Comparison of ENCODE assay signal across 8 cellular contexts in the genomic region with DNA sequence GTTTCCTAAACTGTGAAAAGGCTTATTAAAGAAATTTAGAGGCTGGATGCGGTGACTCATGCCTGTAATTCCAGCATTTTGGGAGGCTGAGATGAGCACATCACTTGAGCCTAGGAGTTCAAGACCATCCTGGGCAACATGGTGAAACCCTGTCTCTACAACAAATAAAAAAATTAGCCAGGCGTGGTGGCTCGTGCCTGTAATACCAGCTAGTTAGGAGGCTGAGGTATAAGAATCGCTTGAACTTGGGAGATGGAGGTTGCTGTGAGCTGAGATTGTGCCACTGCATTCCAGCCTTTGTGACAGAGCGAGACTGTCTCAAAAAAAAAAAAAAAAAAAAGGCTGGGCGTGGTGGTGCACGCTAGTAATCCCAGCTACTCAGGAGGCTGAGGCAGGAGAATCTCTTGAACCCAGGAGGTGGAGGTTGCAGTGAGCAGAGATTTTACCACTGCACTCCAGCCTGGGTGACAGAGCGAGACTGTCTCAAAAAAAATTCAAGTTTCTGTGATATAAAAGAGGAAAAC. TPM values are rescaled to one million over a fixed set of nuclear protein-coding genes. Genes with fewer than 3 reads are reported as not detected.
A peak's percentile ranks its signal among the peaks of the same experiment; 100 is the strongest.
DNase-seq lines count a peak whose midpoint lies in the region; ATAC-seq and TF ChIP-seq lines count a peak whose summit lies in the region.
"Not testable (repeated sequence)": the region's sequence is repeated elsewhere in the genome, so short reads cannot be mapped to it uniquely, and the experiment has no call there.

No MANE protein-coding gene starts in this region.

- not testable (repeated sequence) for H3K9me3 ChIP-seq in BLaER1 treated with 17β-estradiol and CSF1 and Interleukin-3, amounts not matched to agents 10 nM and 100 nM (replicated peaks in 1 of 11); MG63; trophoblast cell (ENCODE audit: insufficient read depth, low read depth, low read length)

- peak overlapping the region in 9 of 11 experiments; percentile 0 to 61 (median 33); a peak in 14 of 22 replicates for H3K4me2 ChIP-seq in BLaER1 treated with 17β-estradiol and CSF1 and Interleukin-3, amounts not matched to agents 10 nM and 100 nM
- not testable (repeated sequence) for H3K4me2 ChIP-seq in GM23338; trophoblast cell (ENCODE audit: low read length)

- TF ChIP-seq CTCF in GM23338 (conservative IDR thresholded peaks at IDR 0.05; ENCODE audit: low read depth in 2 of 2); brain (conservative IDR thresholded peaks at IDR 0.05): not testable (repeated sequence)

- DNase-seq in GM23338 (ENCODE audit: low spot score); epithelial cell of prostate (ENCODE audit: low read depth, low spot score): not testable (repeated sequence)
- DNase-seq in MG63 (peak; percentile 3), kidney tubule cell (ENCODE audit: low spot score) (peak; percentile 13), trophoblast cell (peak; percentile 87 to 91)

- H3K9me2 ChIP-seq in GM23338 (ENCODE audit: insufficient read depth), result not testable (repeated sequence)

- not testable (repeated sequence) for H3K14ac ChIP-seq in trophoblast cell (ENCODE audit: low read length)

- not testable (repeated sequence) for H3K27me3 Mint-ChIP-seq in GM23338 (ENCODE audit: insufficient read depth, low read depth, poor library complexity); brain

- not testable (repeated sequence) for H3K9me3 Mint-ChIP-seq in GM23338, brain

- H3K18ac ChIP-seq in trophoblast cell (ENCODE audit: low read length), result not testable (repeated sequence)

- H3K27ac Mint-ChIP-seq in GM23338, brain: not testable (repeated sequence)

- H3K4me3 Mint-ChIP-seq in GM23338, result not testable (repeated sequence)
- H3K4me3 Mint-ChIP-seq in brain, result peak overlapping the region in 3 of 5 experiments; percentile 43 to 49 (median 49)

- H2AK5ac ChIP-seq in trophoblast cell (ENCODE audit: low read length), result not testable (repeated sequence)

- H3K27ac ChIP-seq in BLaER1 treated with 17β-estradiol and CSF1 and Interleukin-3, amounts not matched to agents 10 nM and 100 nM, result not testable (repeated sequence)
- H3K27ac ChIP-seq in GM23338 (ENCODE audit: low read depth), result 0 out of 2 replicates have a peak overlapping the region, but pooled peaks have one; percentile 13
- peak overlapping the region; percentile 20 for H3K27ac ChIP-seq in epithelial cell of prostate
- H3K27ac ChIP-seq in trophoblast cell (ENCODE audit: low read depth, low read length), result peak overlapping the region; percentile 10

- peaks cover 44 to 98% (median 67%) of the 10 kb centered on the region in 10 experiments; a peak in 19 of 20 replicates for H3K4me1 ChIP-seq in BLaER1 treated with 17β-estradiol and CSF1 and Interleukin-3, amounts not matched to agents 10 nM and 100 nM
- H3K4me1 ChIP-seq in GM23338 (ENCODE audit: insufficient read depth), result peaks cover 58% of the 10 kb centered on the region
- H3K4me1 ChIP-seq in trophoblast cell (ENCODE audit: control insufficient read depth in 1 of 2, insufficient read depth in 2 of 2, low read length in 2 of 2), result not testable (repeated sequence)

- H4K12ac ChIP-seq in trophoblast cell (ENCODE audit: low read depth, low read length), result not testable (repeated sequence)

- H3K4ac ChIP-seq in trophoblast cell (ENCODE audit: low read depth, low read length), result peak overlapping the region; percentile 98

- H3K36me3 Mint-ChIP-seq in GM23338 (ENCODE audit: low read depth) (peaks cover 64% of the 10 kb centered on the region), brain (peaks cover 73% of the 10 kb centered on the region)

- H2BK5ac ChIP-seq in trophoblast cell (ENCODE audit: low read depth, low read length, poor library complexity), result not testable (repeated sequence)

- H2BK120ac ChIP-seq in trophoblast cell (ENCODE audit: insufficient read depth, low read length, poor library complexity), result not testable (repeated sequence)

- not testable (repeated sequence) for H4K8ac ChIP-seq in trophoblast cell (ENCODE audit: low read depth, low read length)

- peaks cover 78 to 100% (median 100%) of the 10 kb centered on the region in 11 experiments for H3K36me3 ChIP-seq in BLaER1 treated with 17β-estradiol and CSF1 and Interleukin-3, amounts not matched to agents 10 nM and 100 nM
- peaks cover 23% of the 10 kb centered on the region for H3K36me3 ChIP-seq in GM23338 (ENCODE audit: insufficient read depth)
- peaks cover 71% of the 10 kb centered on the region for H3K36me3 ChIP-seq in MG63
- peaks cover 26 to 28% of the 10 kb centered on the region in 2 experiments for H3K36me3 ChIP-seq in trophoblast cell (ENCODE audit: control insufficient read depth in 1 of 2, insufficient read depth in 2 of 2, low read length in 2 of 2)

- peaks cover 99 to 100% (median 100%) of the 10 kb centered on the region in 11 experiments for H4K20me1 ChIP-seq in BLaER1 treated with 17β-estradiol and CSF1 and Interleukin-3, amounts not matched to agents 10 nM and 100 nM
- H4K20me1 ChIP-seq in GM23338 (replicated peaks; ENCODE audit: insufficient read depth), result peaks cover 86% of the 10 kb centered on the region

- not testable (repeated sequence) for H3K79me1 ChIP-seq in trophoblast cell (ENCODE audit: low read length)

- not testable (repeated sequence) for H3K4me3 ChIP-seq in BLaER1 treated with 17β-estradiol and CSF1 and Interleukin-3, amounts not matched to agents 10 nM and 100 nM; GM23338; MG63; trophoblast cell (ENCODE audit: low read depth, low read length)

- no CpG with 5 or more reads among the region's 8 CpGs for WGBS in trophoblast cell (ENCODE audit: extremely low coverage, insufficient coverage, insufficient read length)

- H3K79me2 ChIP-seq in GM23338 (replicated peaks; ENCODE audit: insufficient read depth) (peaks cover 100% of the 10 kb centered on the region), trophoblast cell (ENCODE audit: control insufficient read depth, insufficient read depth, low read length, poor library complexity) (peaks cover 15% of the 10 kb centered on the region)

- H2AFZ ChIP-seq in GM23338; trophoblast cell (ENCODE audit: insufficient read depth, low read length, poor library complexity): not testable (repeated sequence)

- not testable (repeated sequence) for H3K23ac ChIP-seq in trophoblast cell (ENCODE audit: low read length)

- H3F3A ChIP-seq in GM23338 (replicated peaks; ENCODE audit: low read depth), result peaks cover 20% of the 10 kb centered on the region; the same call in 1 of the 2 replicates

- not testable (repeated sequence) for H3K27me3 ChIP-seq in BLaER1 treated with 17β-estradiol and CSF1 and Interleukin-3, amounts not matched to agents 10 nM and 100 nM; GM23338 (ENCODE audit: insufficient read depth); MG63; trophoblast cell (ENCODE audit: insufficient read depth, low read length)

- not testable (repeated sequence) for H3K9ac ChIP-seq in BLaER1 treated with 17β-estradiol and CSF1 and Interleukin-3, amounts not matched to agents 10 nM and 100 nM; trophoblast cell (ENCODE audit: low read length)

- not testable (repeated sequence) for ATAC-seq in GM23338
- ATAC-seq in SK-N-SH treated with all-trans-retinoic acid at 6 μM for 48 hours, result peak; percentile 9; the same call in 2 of the 3 replicates

- H3K4me1 Mint-ChIP-seq in GM23338 (peaks cover 29% of the 10 kb centered on the region), brain (peaks cover 65% of the 10 kb centered on the region)

- not testable (repeated sequence) for H4K91ac ChIP-seq in trophoblast cell (ENCODE audit: low read depth, low read length)

- not testable (repeated sequence) for H2BK12ac ChIP-seq in trophoblast cell (ENCODE audit: low read length)

RNA-seq across cellular contexts. Expression of a gene that starts 14.1 kb away (rescaled TPM):
- total RNA-seq in GM23338 (2014; rRNA removed; shearing (Covaris generic)), result 150 and 169 TPM in 2 replicates
- polyA plus RNA-seq in GM23338 (2016; fragmentation: Nextera tagmentation; extraction: Ambion mirVana) (123 and 130 TPM in 2 replicates), brain (ENCODE audit: insufficient read depth, low read depth, low replicate concordance) (46.9 TPM)
- 72.2 and 95.0 TPM in 2 replicates for total RNA-seq in MG63 (2014; rRNA removed; shearing (Covaris generic); ENCODE audit: low replicate concordance)
- 150 and 158 TPM in 2 replicates for polyA plus RNA-seq in trophoblast cell (2013)
